Comparison of ENCODE assay signal across 14 cellular contexts in the genomic region with DNA sequence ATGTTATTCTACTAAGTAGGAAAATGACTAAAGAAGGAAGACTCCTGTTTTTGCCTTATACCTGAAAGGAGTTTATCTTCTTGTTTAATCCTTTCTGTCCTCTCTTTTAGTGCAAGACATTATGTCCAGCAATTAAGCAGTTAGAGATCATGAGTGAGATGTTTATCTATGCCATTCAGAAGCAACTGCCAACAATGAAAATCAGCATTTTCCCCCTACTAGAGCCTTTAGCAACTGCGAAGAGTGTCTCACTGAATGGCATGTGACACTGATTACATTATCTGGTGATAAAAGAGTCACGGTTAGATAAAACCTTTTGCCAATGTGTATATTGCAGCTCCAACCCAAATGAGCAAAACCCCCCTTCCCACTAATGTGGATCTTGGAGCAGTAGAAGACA.
A peak's percentile ranks its signal among the peaks of the same experiment; 100 is the strongest.
DNase-seq lines count a peak whose midpoint lies in the region; ATAC-seq lines count a peak whose summit lies in the region.
"Had no signal": no experiment of that assay in that cellular context is flagged by ENCODE, and none has a peak within 500 bp of the region (broad histone marks: within the 10 kb centered on the region; RNA-seq: fewer than 3 reads in every experiment).

No MANE protein-coding gene starts in this region.

- no peaks in the 10 kb centered on the region for H3K27me3 ChIP-seq in neuron (ENCODE audit: insufficient read depth, low read length)
- H3K27me3 ChIP-seq: BLaER1 treated with 17β-estradiol and CSF1 and Interleukin-3, amounts not matched to agents 10 nM and 100 nM had no signal

- H3K36me3 ChIP-seq in neuron (ENCODE audit: insufficient read depth, low read length) = no peaks in the 10 kb centered on the region
- H3K36me3 ChIP-seq: BLaER1 treated with 17β-estradiol and CSF1 and Interleukin-3, amounts not matched to agents 10 nM and 100 nM had no signal

- peak overlapping the region; percentile 6 for H2AFZ ChIP-seq in neuron (ENCODE audit: low read depth, low read length)

- no peak overlapping the region for H3K4me3 ChIP-seq in neuron (ENCODE audit: low read length)
- H3K4me3 ChIP-seq: BLaER1 treated with 17β-estradiol and CSF1 and Interleukin-3, amounts not matched to agents 10 nM and 100 nM had no signal

- H3K4me1 ChIP-seq in neuron (ENCODE audit: insufficient read depth, low read length) = peaks cover 18% of the 10 kb centered on the region
- H3K4me1 ChIP-seq: BLaER1 treated with 17β-estradiol and CSF1 and Interleukin-3, amounts not matched to agents 10 nM and 100 nM had no signal

- no peaks in the 10 kb centered on the region for H3K9me3 ChIP-seq in neuron (ENCODE audit: low read length)

- no peak for ATAC-seq in GM18517 (IDR thresholded peaks at IDR 0.05; ENCODE audit: unreplicated experiment)
- ATAC-seq: HCT116 had no signal

- DNase-seq in NCI-H1092 treated with DMSO at 0.1 percent for 48 hours (lab: John Stamatoyannopoulos, UW) = peak; percentile 82
- peak; percentile 72 for DNase-seq in NCI-H1436 (lab: John Stamatoyannopoulos, UW)
- DNase-seq in NCI-H748 (lab: John Stamatoyannopoulos, UW; ENCODE audit: unreplicated experiment) = peak; percentile 99
- DNase-seq in SKM-1 treated with dmso at 0.1 percent for 144 hours (lab: John Stamatoyannopoulos, UW; ENCODE audit: unreplicated experiment) = no peak
- no peak for DNase-seq in 8988T
- DNase-seq: NCI-H2029 treated with DMSO at 0.1 percent for 48 hours, NCI-H226, NCI-H82, SHP77 treated with DMSO at 0.1 percent for 48 hours, SW 1271 had no signal

Comparison
In these comparisons a context has a peak if more than half of its experiments do, and no peak if none do; other contexts are left out.
1. DNase-seq: peak in NCI-H1092 treated with DMSO at 0.1 percent for 48 hours (single experiment), NCI-H1436 (single experiment) and NCI-H748 (single experiment); none in SKM-1 treated with dmso at 0.1 percent for 144 hours (single experiment) and 8988T (single experiment).